Comparison of ENCODE assay signal across 17 cellular contexts in genomic region chr16:75219838-75220237, GRCh38. TPM values are rescaled to one million over a fixed set of nuclear protein-coding genes. Genes with fewer than 3 reads are reported as not detected.
DNase-seq lines count a peak whose midpoint lies in the region; ATAC-seq and TF ChIP-seq lines count a peak whose summit lies in the region.
"Had no signal": no experiment of that assay in that cellular context is flagged by ENCODE, and none has a peak within 500 bp of the region (broad histone marks: within the 10 kb centered on the region; RNA-seq: fewer than 3 reads in every experiment).

No MANE protein-coding gene starts in this region.

- ATAC-seq in activated CD4-positive, alpha-beta T cell treated with anti-CD3 and anti-CD28 coated beads for 36 hours = peak; percentile 91
- ATAC-seq in HG02588 (IDR thresholded peaks at IDR 0.05; ENCODE audit: unreplicated experiment) = peak; percentile 48
- ATAC-seq in natural killer cell = peak; percentile 78 to 98 (median 90)
- no peak for ATAC-seq in HG02885 (IDR thresholded peaks at IDR 0.05; ENCODE audit: poor library complexity, unreplicated experiment)

- intact Hi-C loops in activated CD4-positive, alpha-beta T cell treated with anti-CD3 and anti-CD28 coated beads for 36 hours (cut with DNase I, micrococcal nuclease) = loop anchor here (1.0 to 5.0 kb wide), 3 partner anchors 19 to 542 kb away; no protein-coding TSS in a partner anchor
- intact Hi-C loops in activated CD4-positive, alpha-beta memory T cell treated with anti-CD3 and anti-CD28 coated beads for 36 hours (cut with micrococcal nuclease) = loop anchor here (2.0 to 5.0 kb wide), 2 partner anchors 21 to 157 kb away; no protein-coding TSS in a partner anchor
- intact Hi-C loops in natural killer cell (cut with micrococcal nuclease) = no loop called here

- POLR2A ChIA-PET in activated CD4-positive, alpha-beta T cell treated with anti-CD3 and anti-CD28 coated beads for 36 hours (lab: Charles Lee) = no interaction called here
- POLR2A ChIA-PET in activated CD4-positive, alpha-beta memory T cell treated with anti-CD3 and anti-CD28 coated beads for 36 hours (lab: Charles Lee) = no interaction called here

- no peak for TF ChIP-seq CTCF in natural killer cell (IDR thresholded peaks at IDR 0.05)

- peak overlapping the region; percentile 83 for H3K27ac Mint-ChIP-seq in activated CD4-positive, alpha-beta T cell treated with anti-CD3 and anti-CD28 coated beads for 36 hours
- H3K27ac Mint-ChIP-seq in activated CD4-positive, alpha-beta memory T cell treated with anti-CD3 and anti-CD28 coated beads for 36 hours = peak overlapping the region; percentile 75
- H3K27ac Mint-ChIP-seq in natural killer cell = peak overlapping the region in 1 of 2 donors; percentile 86

- DNase-seq in activated CD4-positive, alpha-beta T cell treated with anti-CD3 and anti-CD28 coated beads for 36 hours = peak; percentile 58
- no peak for DNase-seq in activated CD4-positive, alpha-beta T cell treated with anti-CD3 and anti-CD28 coated beads for 1 hour
- DNase-seq in activated CD4-positive, alpha-beta memory T cell treated with anti-CD3 and anti-CD28 coated beads for 36 hours = peak; percentile 43
- no peak for DNase-seq in natural killer cell
- DNase-seq in Ammon's horn (ENCODE audit: low spot score) = no peak
- DNase-seq in AG08395 (ENCODE audit: low spot score) = no peak
- DNase-seq: activated CD4-positive, CD25-positive, alpha-beta regulatory T cell treated with anti-CD3 and anti-CD28 coated beads, Interleukin-2, amount 50 U/mL, for 72 hours; GDM1; NCI-H2171; Right ventricle myocardium superior had no signal

- H3K4me3 Mint-ChIP-seq in activated CD4-positive, alpha-beta T cell treated with anti-CD3 and anti-CD28 coated beads for 36 hours = peak overlapping the region; percentile 67
- H3K4me3 Mint-ChIP-seq in activated CD4-positive, alpha-beta memory T cell treated with anti-CD3 and anti-CD28 coated beads for 36 hours = peak overlapping the region; percentile 61
- H3K4me3 Mint-ChIP-seq in natural killer cell = peak overlapping the region; percentile 76

- no peaks in the 10 kb centered on the region for H3K27me3 Mint-ChIP-seq in activated CD4-positive, alpha-beta T cell treated with anti-CD3 and anti-CD28 coated beads for 36 hours
- H3K27me3 Mint-ChIP-seq in activated CD4-positive, alpha-beta memory T cell treated with anti-CD3 and anti-CD28 coated beads for 36 hours = no peaks in the 10 kb centered on the region
- no peaks in the 10 kb centered on the region for H3K27me3 Mint-ChIP-seq in natural killer cell (ENCODE audit: low read depth in 2 of 2)

- peaks cover 21% of the 10 kb centered on the region for H3K4me1 Mint-ChIP-seq in activated CD4-positive, alpha-beta T cell treated with anti-CD3 and anti-CD28 coated beads for 36 hours
- peaks cover 10% of the 10 kb centered on the region for H3K4me1 Mint-ChIP-seq in activated CD4-positive, alpha-beta memory T cell treated with anti-CD3 and anti-CD28 coated beads for 36 hours (ENCODE audit: low read depth)
- peaks cover 0 to 12% of the 10 kb centered on the region in 2 donors for H3K4me1 Mint-ChIP-seq in natural killer cell

- H3K36me3 Mint-ChIP-seq in activated CD4-positive, alpha-beta T cell treated with anti-CD3 and anti-CD28 coated beads for 36 hours (ENCODE audit: low read depth) = no peaks in the 10 kb centered on the region
- H3K36me3 Mint-ChIP-seq in activated CD4-positive, alpha-beta memory T cell treated with anti-CD3 and anti-CD28 coated beads for 36 hours = no peaks in the 10 kb centered on the region
- H3K36me3 Mint-ChIP-seq in natural killer cell = no peaks in the 10 kb centered on the region

- no peaks in the 10 kb centered on the region for H3K9me3 Mint-ChIP-seq in activated CD4-positive, alpha-beta T cell treated with anti-CD3 and anti-CD28 coated beads for 36 hours (ENCODE audit: low read depth)
- H3K9me3 Mint-ChIP-seq in activated CD4-positive, alpha-beta memory T cell treated with anti-CD3 and anti-CD28 coated beads for 36 hours = no peaks in the 10 kb centered on the region
- no peaks in the 10 kb centered on the region for H3K9me3 Mint-ChIP-seq in natural killer cell

- CTCF ChIA-PET in activated CD4-positive, alpha-beta T cell treated with anti-CD3 and anti-CD28 coated beads for 36 hours (lab: Charles Lee) = interaction anchor here (0.6 to 2.7 kb wide), 10 partner anchors 13 to 244 kb away, joined by 3 to 12 read pairs (median 4); partner anchors contain the start of gene CTRB2
- CTCF ChIA-PET in activated CD4-positive, alpha-beta memory T cell treated with anti-CD3 and anti-CD28 coated beads for 36 hours (lab: Charles Lee) = interaction anchor here (0.7 to 6.9 kb wide), 3 partner anchors 12 to 20 kb away, joined by 3 to 32 read pairs (median 3); no protein-coding TSS in a partner anchor

RNA-seq across cellular contexts. Expression of gene CTRB1, which starts 1.1 kb away (rescaled TPM):
- not detected for total RNA-seq in activated CD4-positive, alpha-beta T cell treated with anti-CD3 and anti-CD28 coated beads for 36 hours
- not detected for total RNA-seq in activated CD4-positive, alpha-beta memory T cell treated with anti-CD3 and anti-CD28 coated beads for 36 hours
- not detected for total RNA-seq in natural killer cell
- total RNA-seq: A172, breast epithelium, esophagus muscularis mucosa, HT1080, Right ventricle myocardium superior, subcutaneous adipose tissue had no signal

RNA-seq across cellular contexts. Expression of gene CTRB2, which starts 12.9 kb away (rescaled TPM):
- not detected for total RNA-seq in activated CD4-positive, alpha-beta T cell treated with anti-CD3 and anti-CD28 coated beads for 36 hours
- total RNA-seq in activated CD4-positive, alpha-beta memory T cell treated with anti-CD3 and anti-CD28 coated beads for 36 hours = not detected
- total RNA-seq in natural killer cell = not detected
- total RNA-seq: A172, breast epithelium, esophagus muscularis mucosa, HT1080, Right ventricle myocardium superior, subcutaneous adipose tissue had no signal

RNA-seq across cellular contexts. Expression of gene BCAR1, which starts 31.6 kb away (rescaled TPM):
- total RNA-seq in activated CD4-positive, alpha-beta T cell treated with anti-CD3 and anti-CD28 coated beads for 36 hours = 1 to 10 TPM in 1 of 2 experiments, under 1 TPM in 1; 0.98 to 1.7 TPM
- 1 to 10 TPM in 1 of 2 experiments, under 1 TPM in 1; 0.78 to 1.1 TPM for total RNA-seq in activated CD4-positive, alpha-beta memory T cell treated with anti-CD3 and anti-CD28 coated beads for 36 hours
- not detected for total RNA-seq in natural killer cell

Comparison
In these comparisons a context has a peak if more than half of its experiments do, and no peak if none do; other contexts are left out.
1. DNase-seq: peak in activated CD4-positive, alpha-beta T cell treated with anti-CD3 and anti-CD28 coated beads for 36 hours (single experiment) and activated CD4-positive, alpha-beta memory T cell treated with anti-CD3 and anti-CD28 coated beads for 36 hours (single experiment); none in activated CD4-positive, alpha-beta T cell treated with anti-CD3 and anti-CD28 coated beads for 1 hour (single experiment), natural killer cell (single experiment), Ammon's horn (single experiment) and AG08395 (single experiment).
2. Peak in every context shown above with its lines, with median percentiles within 50 percentile points of each other: H3K4me3 Mint-ChIP-seq.